1 cellular context compared by ENCODE assay signal in genomic region chr3:135965506-135966348, GRCh38.
TF ChIP-seq lines count a peak whose summit lies in the region.

Gene PPP2R3A (plus strand): TSS chr3:135965728. CDS start chr3:136001499, 35,771 bp downstream.

TF ChIP-seq in HEK293, 187 proteins besides CTCF, POLR2A, EP300 and RAD21 (continued from another document and continues in another):
- TF ChIP-seq ZNF112 (tag by site-specific recombination; IDR thresholded peaks at IDR 0.05) = no peak
- TF ChIP-seq ZNF133 (tag by site-specific recombination; IDR thresholded peaks at IDR 0.05) = no peak
- TF ChIP-seq ZSCAN18 (tag by site-specific recombination; IDR thresholded peaks at IDR 0.05) = no peak
- no peak for TF ChIP-seq BCL6B (tag by site-specific recombination; IDR thresholded peaks at IDR 0.05)
- TF ChIP-seq ZIC2 (tag by site-specific recombination; IDR thresholded peaks at IDR 0.05) = no peak; the same call in 1 of the 2 replicates
- TF ChIP-seq ZBTB6 (tag by site-specific recombination; IDR thresholded peaks at IDR 0.05) = no peak
- TF ChIP-seq ZNF433 (tag by site-specific recombination; IDR thresholded peaks at IDR 0.05; ENCODE audit: low read depth) = no peak
- TF ChIP-seq PRDM2 (tag by site-specific recombination; IDR thresholded peaks at IDR 0.05; ENCODE audit: borderline replicate concordance) = no peak
- no peak for TF ChIP-seq PRDM4 (tag by site-specific recombination; IDR thresholded peaks at IDR 0.05)
- TF ChIP-seq ZSCAN5A (tag by site-specific recombination; IDR thresholded peaks at IDR 0.05) = no peak
- peak; percentile 73; the same call in 1 of the 2 replicates for TF ChIP-seq KLF9 (tag by site-specific recombination; IDR thresholded peaks at IDR 0.05; ENCODE audit: low read depth)
- TF ChIP-seq ZNF473 (tag by site-specific recombination; IDR thresholded peaks at IDR 0.05) = no peak
- no peak for TF ChIP-seq MEIS1 (CRISPR knock-in tag; IDR thresholded peaks at IDR 0.05; ENCODE audit: borderline replicate concordance)
- no peak for TF ChIP-seq HOXA7 (CRISPR knock-in tag; IDR thresholded peaks at IDR 0.05; ENCODE audit: borderline replicate concordance)
- TF ChIP-seq ZNF488 (tag by site-specific recombination; IDR thresholded peaks at IDR 0.05) = no peak
- TF ChIP-seq ZNF184 (tag by site-specific recombination; IDR thresholded peaks at IDR 0.05) = no peak
- TF ChIP-seq KLF8 (tag by site-specific recombination; IDR thresholded peaks at IDR 0.05) = peak; percentile 81
- TF ChIP-seq ZNF785 (tag by site-specific recombination; IDR thresholded peaks at IDR 0.05) = no peak
- no peak for TF ChIP-seq ZNF610 (tag by site-specific recombination; IDR thresholded peaks at IDR 0.05; ENCODE audit: borderline replicate concordance)
- TF ChIP-seq ZNF155 (tag by site-specific recombination; IDR thresholded peaks at IDR 0.05) = no peak
- no peak for TF ChIP-seq GLIS1 (tag by site-specific recombination; IDR thresholded peaks at IDR 0.05)
- TF ChIP-seq ZNF146 (tag by site-specific recombination; IDR thresholded peaks at IDR 0.05) = no peak
- no peak for TF ChIP-seq ZNF311 (tag by site-specific recombination; IDR thresholded peaks at IDR 0.05; ENCODE audit: borderline replicate concordance)
- peak; percentile 63 for TF ChIP-seq ZNF335 (tag by site-specific recombination; conservative IDR thresholded peaks at IDR 0.05)
- TF ChIP-seq ZBTB7A (tag by site-specific recombination; IDR thresholded peaks at IDR 0.05; ENCODE audit: low read depth) = no peak
- no peak for TF ChIP-seq ZNF670 (tag by site-specific recombination; IDR thresholded peaks at IDR 0.05; ENCODE audit: low read depth)
- no peak for TF ChIP-seq GLI4 (tag by site-specific recombination; IDR thresholded peaks at IDR 0.05)
- no peak for TF ChIP-seq ZNF302 (tag by site-specific recombination; IDR thresholded peaks at IDR 0.05; ENCODE audit: low read depth)
- TF ChIP-seq ZNF214 (tag by site-specific recombination; IDR thresholded peaks at IDR 0.05; ENCODE audit: borderline replicate concordance) = no peak
- peak; percentile 21; the same call in 1 of the 2 replicates for TF ChIP-seq IKZF3 (tag by site-specific recombination; IDR thresholded peaks at IDR 0.05)
- no peak for TF ChIP-seq ZNF645 (tag by site-specific recombination; IDR thresholded peaks at IDR 0.05)
- no peak for TF ChIP-seq ZNF624 (tag by site-specific recombination; IDR thresholded peaks at IDR 0.05)
- no peak for TF ChIP-seq ZNF704 (tag by site-specific recombination; IDR thresholded peaks at IDR 0.05)
- no peak for TF ChIP-seq ZNF747 (tag by site-specific recombination; IDR thresholded peaks at IDR 0.05)
- no peak for TF ChIP-seq WT1 (tag by site-specific recombination; IDR thresholded peaks at IDR 0.05)
- no peak for TF ChIP-seq TCF7L2 (IDR thresholded peaks at IDR 0.05; ENCODE audit: borderline replicate concordance, low read depth, low read length)
- peak; percentile 49; the same call in 1 of the 2 replicates for TF ChIP-seq ZXDB (tag by site-specific recombination; IDR thresholded peaks at IDR 0.05)
- no peak for TF ChIP-seq ZNF362 (tag by site-specific recombination; IDR thresholded peaks at IDR 0.05)
- TF ChIP-seq ZBTB10 (tag by site-specific recombination; IDR thresholded peaks at IDR 0.05) = no peak
- TF ChIP-seq ZNF677 (tag by site-specific recombination; IDR thresholded peaks at IDR 0.05) = no peak
